ENCODE assay signal across 12 cellular contexts in genomic region chr6:139973602-139974373, GRCh38.
DNase-seq lines count a peak whose midpoint lies in the region; ATAC-seq, FAIRE-seq and TF ChIP-seq lines count a peak whose summit lies in the region.
"Had no signal": no experiment of that assay in that cellular context is flagged by ENCODE, and none has a peak within 500 bp of the region (broad histone marks: within the 10 kb centered on the region; RNA-seq: fewer than 3 reads in every experiment).

No MANE protein-coding gene starts in this region.

- H3K27ac ChIP-seq in Peyer's patch = peak overlapping the region in 1 of 4 donors; percentile 19
- H3K27ac ChIP-seq: KMS-11, prostate gland had no signal

- H3K4me3 ChIP-seq in Peyer's patch = no peak overlapping the region
- H3K4me3 ChIP-seq: prostate gland had no signal

- no peaks in the 10 kb centered on the region for H3K9me3 ChIP-seq in Peyer's patch
- H3K9me3 ChIP-seq: prostate gland had no signal

- H3K4me1 ChIP-seq in Peyer's patch = no peaks in the 10 kb centered on the region
- H3K4me1 ChIP-seq: prostate gland had no signal

- ATAC-seq in left cardiac atrium = peak; percentile 81 to 91
- no peak for ATAC-seq in HG03521 (IDR thresholded peaks at IDR 0.05; ENCODE audit: unreplicated experiment)
- ATAC-seq: HCT116; stimulated activated naive CD8-positive, alpha-beta T cell treated with anti-CD3 and anti-CD28 coated beads, Interleukin-15, amount 100 ng/mL, for 72 hours had no signal

- TF ChIP-seq CTCF in Peyer's patch (IDR thresholded peaks at IDR 0.05) = no peak

- TF ChIP-seq POLR2A in Peyer's patch (IDR thresholded peaks at IDR 0.05) = no peak

- intact Hi-C loops in left cardiac atrium (cut with DNase I) = no loop called here

- FAIRE-seq in TTC549 (lab: Jason Lieb, UNC) = peak; percentile 98

- no peaks in the 10 kb centered on the region for H3K36me3 ChIP-seq in Peyer's patch
- H3K36me3 ChIP-seq: prostate gland had no signal

- H3K27me3 ChIP-seq in Peyer's patch = no peaks in the 10 kb centered on the region

- DNase-seq in HCEC 1CT = peak; percentile 91
- DNase-seq in left cardiac atrium = peak; percentile 21
- DNase-seq in pulmonary artery endothelial cell (ENCODE audit: low read depth, low spot score) = peak; percentile 68
- no peak for DNase-seq in NCI-H1048 (lab: John Stamatoyannopoulos, UW)
- DNase-seq in Peyer's patch = no peak
- DNase-seq in activated CD8-positive, alpha-beta memory T cell treated with anti-CD3 and anti-CD28 coated beads, Interleukin-2, amount 50 U/mL, for 4 hours = no peak
- DNase-seq: stimulated activated naive CD8-positive, alpha-beta T cell treated with anti-CD3 and anti-CD28 coated beads, Interleukin-15, amount 100 ng/mL, for 72 hours had no signal

Comparison
In these comparisons a context has a peak if more than half of its experiments do, and no peak if none do; other contexts are left out.
1. DNase-seq: peak in HCEC 1CT (single experiment), left cardiac atrium (single experiment) and pulmonary artery endothelial cell (single experiment); none in NCI-H1048 (single experiment), Peyer's patch (0 of 3) and activated CD8-positive, alpha-beta memory T cell treated with anti-CD3 and anti-CD28 coated beads, Interleukin-2, amount 50 U/mL, for 4 hours (single experiment).